Comparison of ENCODE assay signal across 8 cellular contexts in the genomic region with DNA sequence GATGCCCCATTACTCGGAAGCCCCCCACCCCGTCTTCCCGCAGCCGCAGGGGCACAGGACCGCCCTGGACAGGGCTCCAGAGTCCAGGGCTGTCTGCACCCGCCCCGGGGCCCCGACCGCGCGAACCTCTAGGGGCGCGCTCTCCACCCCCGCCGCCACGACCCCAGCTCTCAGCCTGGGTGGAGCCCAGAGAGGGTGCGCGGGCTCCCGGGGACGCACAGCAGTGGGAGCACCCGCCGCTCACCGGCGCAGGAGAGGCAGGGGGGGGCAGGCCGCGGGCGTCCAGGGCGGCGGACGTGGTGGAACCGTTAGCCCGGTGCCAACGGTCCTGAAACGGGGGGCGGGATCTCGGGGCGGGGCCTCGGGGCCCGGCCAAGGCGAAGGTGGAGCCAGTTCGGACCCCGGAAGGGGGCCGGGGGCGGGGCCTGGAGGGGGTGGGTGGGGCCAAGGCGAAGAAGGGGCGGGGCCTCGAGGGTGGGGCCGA. TPM values are rescaled to one million over a fixed set of nuclear protein-coding genes. Genes with fewer than 3 reads are reported as not detected.
DNase-seq lines count a peak whose midpoint lies in the region; ATAC-seq and TF ChIP-seq lines count a peak whose summit lies in the region.

A gene with protein sequence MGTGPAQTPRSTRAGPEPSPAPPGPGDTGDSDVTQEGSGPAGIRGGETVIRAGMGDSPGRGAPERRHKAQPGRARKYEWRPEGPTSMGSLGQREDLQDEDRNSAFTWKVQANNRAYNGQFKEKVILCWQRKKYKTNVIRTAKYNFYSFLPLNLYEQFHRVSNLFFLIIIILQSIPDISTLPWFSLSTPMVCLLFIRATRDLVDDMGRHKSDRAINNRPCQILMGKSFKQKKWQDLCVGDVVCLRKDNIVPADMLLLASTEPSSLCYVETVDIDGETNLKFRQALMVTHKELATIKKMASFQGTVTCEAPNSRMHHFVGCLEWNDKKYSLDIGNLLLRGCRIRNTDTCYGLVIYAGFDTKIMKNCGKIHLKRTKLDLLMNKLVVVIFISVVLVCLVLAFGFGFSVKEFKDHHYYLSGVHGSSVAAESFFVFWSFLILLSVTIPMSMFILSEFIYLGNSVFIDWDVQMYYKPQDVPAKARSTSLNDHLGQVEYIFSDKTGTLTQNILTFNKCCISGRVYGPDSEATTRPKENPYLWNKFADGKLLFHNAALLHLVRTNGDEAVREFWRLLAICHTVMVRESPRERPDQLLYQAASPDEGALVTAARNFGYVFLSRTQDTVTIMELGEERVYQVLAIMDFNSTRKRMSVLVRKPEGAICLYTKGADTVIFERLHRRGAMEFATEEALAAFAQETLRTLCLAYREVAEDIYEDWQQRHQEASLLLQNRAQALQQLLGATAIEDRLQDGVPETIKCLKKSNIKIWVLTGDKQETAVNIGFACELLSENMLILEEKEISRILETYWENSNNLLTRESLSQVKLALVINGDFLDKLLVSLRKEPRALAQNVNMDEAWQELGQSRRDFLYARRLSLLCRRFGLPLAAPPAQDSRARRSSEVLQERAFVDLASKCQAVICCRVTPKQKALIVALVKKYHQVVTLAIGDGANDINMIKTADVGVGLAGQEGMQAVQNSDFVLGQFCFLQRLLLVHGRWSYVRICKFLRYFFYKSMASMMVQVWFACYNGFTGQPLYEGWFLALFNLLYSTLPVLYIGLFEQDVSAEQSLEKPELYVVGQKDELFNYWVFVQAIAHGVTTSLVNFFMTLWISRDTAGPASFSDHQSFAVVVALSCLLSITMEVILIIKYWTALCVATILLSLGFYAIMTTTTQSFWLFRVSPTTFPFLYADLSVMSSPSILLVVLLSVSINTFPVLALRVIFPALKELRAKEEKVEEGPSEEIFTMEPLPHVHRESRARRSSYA (N-terminal part only) (minus strand): TSS at position 335 of the 484 bp plus-strand sequence. CDS start 540 bp downstream, outside the sequence.

- peak within 1 kb of the TSS; percentile 30 to 65 (median 57) for H3K4me3 ChIP-seq in esophagus squamous epithelium
- H3K4me3 ChIP-seq in psoas muscle = peak within 1 kb of the TSS; percentile 64

- H3K4me3 Mint-ChIP-seq in T-helper 1 cell treated with Interleukin-12 subunit alpha and Interleukin-12 subunit beta and Interleukin-4 antibody, amounts not matched to agents 30 μg/mL and 1 μg/mL, for 36 hours = peak within 1 kb of the TSS; percentile 85

- H3K9me3 Mint-ChIP-seq in T-helper 1 cell treated with Interleukin-12 subunit alpha and Interleukin-12 subunit beta and Interleukin-4 antibody, amounts not matched to agents 30 μg/mL and 1 μg/mL, for 36 hours = no peaks in the 10 kb centered on the region

- peak within 1 kb of the TSS; percentile 90 for H3K27ac Mint-ChIP-seq in T-helper 1 cell treated with Interleukin-12 subunit alpha and Interleukin-12 subunit beta and Interleukin-4 antibody, amounts not matched to agents 30 μg/mL and 1 μg/mL, for 36 hours

- no peaks in the 10 kb centered on the region for H3K27me3 Mint-ChIP-seq in T-helper 1 cell treated with Interleukin-12 subunit alpha and Interleukin-12 subunit beta and Interleukin-4 antibody, amounts not matched to agents 30 μg/mL and 1 μg/mL, for 36 hours (ENCODE audit: low read depth)

- no peaks in the 10 kb centered on the region for H3K36me3 Mint-ChIP-seq in T-helper 1 cell treated with Interleukin-12 subunit alpha and Interleukin-12 subunit beta and Interleukin-4 antibody, amounts not matched to agents 30 μg/mL and 1 μg/mL, for 36 hours (ENCODE audit: low read depth)

- peaks cover 16 to 27% (median 19%) of the 10 kb centered on the region in 3 donors for H3K36me3 ChIP-seq in esophagus squamous epithelium
- H3K36me3 ChIP-seq in psoas muscle (ENCODE audit: insufficient read depth in 1 of 2, low read depth in 1 of 2) = peaks cover 3 to 25% of the 10 kb centered on the region in 2 donors

- 0 to 4% methylated on average over 4 to 7 of the region's 48 CpGs for WGBS in esophagus squamous epithelium, 2 donors
- 3 to 5% (median 4%) methylated on average over 23 to 48 of the region's 48 CpGs for WGBS in psoas muscle, 3 donors

- intact Hi-C loops in esophagus squamous epithelium (cut with DNase I) = no loop called here
- intact Hi-C loops in psoas muscle (cut with DNase I) = no loop called here

- DNase-seq in SKM-1 treated with dmso at 0.1 percent for 144 hours (lab: John Stamatoyannopoulos, UW; ENCODE audit: unreplicated experiment) = peak; percentile 37
- DNase-seq in SKM-1 (lab: John Stamatoyannopoulos, UW; ENCODE audit: unreplicated experiment) = no peak
- no peak for DNase-seq in esophagus squamous epithelium (lab: John Stamatoyannopoulos, UW)
- DNase-seq in psoas muscle = no peak
- no peak for DNase-seq in NCI-H510A treated with DMSO at 0.1 percent for 48 hours (lab: John Stamatoyannopoulos, UW)

- H3K4me1 ChIP-seq in esophagus squamous epithelium (peaks cover 18 to 60% (median 25%) of the 10 kb centered on the region in 3 donors), psoas muscle (peaks cover 5% of the 10 kb centered on the region)

- H3K27me3 ChIP-seq in esophagus squamous epithelium = no peaks in the 10 kb centered on the region
- H3K27me3 ChIP-seq in psoas muscle (ENCODE audit: insufficient read depth in 3 of 3, low read length in 2 of 3) = no peaks in the 10 kb centered on the region

- TF ChIP-seq CTCF in esophagus squamous epithelium (IDR thresholded peaks at IDR 0.05) (peak in 2 of 6 experiments; percentile 9 to 27), psoas muscle (IDR thresholded peaks at IDR 0.05) (no peak)

- H3K9me3 ChIP-seq in esophagus squamous epithelium (no peaks in the 10 kb centered on the region), psoas muscle (no peaks in the 10 kb centered on the region)

- H3K4me1 Mint-ChIP-seq in T-helper 1 cell treated with Interleukin-12 subunit alpha and Interleukin-12 subunit beta and Interleukin-4 antibody, amounts not matched to agents 30 μg/mL and 1 μg/mL, for 36 hours (ENCODE audit: low read depth) = peaks cover 16% of the 10 kb centered on the region

- ATAC-seq in HG02798 (IDR thresholded peaks at IDR 0.05; ENCODE audit: poor library complexity, unreplicated experiment) (peak; percentile 28), psoas muscle (peak; percentile 21 to 41 (median 30)), HG03378 (IDR thresholded peaks at IDR 0.05; ENCODE audit: unreplicated experiment) (no peak)

- no peak for TF ChIP-seq POLR2A in esophagus squamous epithelium (IDR thresholded peaks at IDR 0.05)

- H3K27ac ChIP-seq in esophagus squamous epithelium (peak within 1 kb of the TSS; percentile 80 to 89 (median 84)), psoas muscle (no peak within 1 kb of the TSS)

RNA-seq across cellular contexts. Expression of the gene that starts here (rescaled TPM):
- total RNA-seq in esophagus squamous epithelium (1 to 10 TPM in 2 of 4 donors, under 1 TPM in 2; 0.57 to 3.0 (median 1.4) TPM), psoas muscle (under 1 TPM in 3 of 4 donors, not detected in 1; 0.06 to 0.30 (median 0.18) TPM)
- under 1 TPM; 0.15 to 0.22 (median 0.17) TPM for polyA plus RNA-seq in psoas muscle

Comparison
In these comparisons a context has a peak if more than half of its experiments do, and no peak if none do; other contexts are left out.
1. Peak in ATAC-seq and H3K4me3 ChIP-seq in psoas muscle; RNA of the gene not detected or under 1 TPM.